8 cellular contexts compared by ENCODE assay signal in genomic region chr6:111105578-111105977, GRCh38. TPM values are rescaled to one million over a fixed set of nuclear protein-coding genes. Genes with fewer than 3 reads are reported as not detected.
A peak's percentile ranks its signal among the peaks of the same experiment; 100 is the strongest.
DNase-seq lines count a peak whose midpoint lies in the region; ATAC-seq, FAIRE-seq and TF ChIP-seq lines count a peak whose summit lies in the region.

No MANE protein-coding gene starts in this region.

- no peaks in the 10 kb centered on the region; a peak in 1 of 4 replicates for H3K36me3 ChIP-seq in GM12878 (ENCODE audit: control insufficient read depth in 2 of 2, insufficient read depth in 2 of 2, low read length in 1 of 2)
- H3K36me3 ChIP-seq in naive thymus-derived CD4-positive, alpha-beta T cell (ENCODE audit: control insufficient read depth in 2 of 3, insufficient read depth in 3 of 3, low read length in 3 of 3) = no peaks in the 10 kb centered on the region

- POLR2A ChIA-PET in GM12878 (lab: Charles Lee) (no interaction called here), HEK293T (lab: Yijun Ruan, JAX) (interaction anchor here (1.0 kb wide), 1 partner anchor 124 kb away, joined by 3 read pairs; the partner anchor contains the start of gene RPF2)
- POLR2A ChIA-PET in naive thymus-derived CD4-positive, alpha-beta T cell (lab: Charles Lee) = no interaction called here

- no peak for TF ChIP-seq POLR2A in GM12878 (IDR thresholded peaks at IDR 0.05; ENCODE audit: low read depth, low read length)

- H3K36me3 Mint-ChIP-seq in naive thymus-derived CD4-positive, alpha-beta T cell = peaks cover 7 to 52% (median 37%) of the 10 kb centered on the region in 5 donors
- H3K36me3 Mint-ChIP-seq in immature natural killer cell = no peaks in the 10 kb centered on the region

- DNase-seq in DMS53 (lab: John Stamatoyannopoulos, UW) (peak; percentile 92), NCI-H128 (lab: John Stamatoyannopoulos, UW; ENCODE audit: unreplicated experiment) (peak; percentile 32), GM12878 (ENCODE audit: low read depth, low spot score) (no peak), immature natural killer cell (no peak), HEK293T (ENCODE audit: extremely low spot score) (no peak), frontal cortex (ENCODE audit: low spot score in 2 of 2) (no peak), occipital lobe (lab: John Stamatoyannopoulos, UW) (no peak)
- DNase-seq in naive thymus-derived CD4-positive, alpha-beta T cell = no peak

- CTCF ChIA-PET in GM12878 (lab: Yijun Ruan, JAX) (no interaction called here), HEK293T (lab: Yijun Ruan, JAX) (no interaction called here)
- CTCF ChIA-PET in naive thymus-derived CD4-positive, alpha-beta T cell (lab: Charles Lee) = interaction anchor here (1.1 to 1.7 kb wide), 2 partner anchors 10 to 105 kb away, joined by 3 read pairs; no protein-coding TSS in a partner anchor

- H3K4me3 ChIP-seq in GM12878 = no peak overlapping the region
- H3K4me3 ChIP-seq in naive thymus-derived CD4-positive, alpha-beta T cell (ENCODE audit: low read length) = no peak overlapping the region

- in situ Hi-C loops in GM12878 (cut with MboI) = no loop called here

- H4K20me1 ChIP-seq in GM12878 (ENCODE audit: control insufficient read depth, insufficient read depth) = no peaks in the 10 kb centered on the region

- 44% methylated on average over 5 of the region's 5 CpGs for WGBS in GM12878 (ENCODE audit: insufficient coverage, insufficient replicate concordance, low lambda C conversion rate, missing lambda C conversion rate)

- H3K9me3 Mint-ChIP-seq in naive thymus-derived CD4-positive, alpha-beta T cell = peaks cover 0 to 16% (median 9%) of the 10 kb centered on the region in 11 donors
- peaks cover 0 to 7% (median 2%) of the 10 kb centered on the region in 6 donors for H3K9me3 Mint-ChIP-seq in immature natural killer cell

- no peak overlapping the region for H3K4me2 ChIP-seq in GM12878 (ENCODE audit: control insufficient read depth, insufficient read depth)

- H3K9ac ChIP-seq in GM12878 (ENCODE audit: control insufficient read depth, insufficient read depth, low read length) = no peak overlapping the region

- SMC1A ChIA-PET in GM12878 (lab: Charles Lee; ENCODE audit: uncharacterized antibody, unreplicated experiment) = interaction anchor here (0.9 kb wide), 1 partner anchor 48 kb away, joined by 3 read pairs; no protein-coding TSS in a partner anchor

- no peaks in the 10 kb centered on the region for H3K27me3 ChIP-seq in GM12878 (replicated peaks in 1 of 2; ENCODE audit: control insufficient read depth in 2 of 2, insufficient read depth in 2 of 2, low read length in 1 of 2)
- H3K27me3 ChIP-seq in naive thymus-derived CD4-positive, alpha-beta T cell (ENCODE audit: control insufficient read depth in 2 of 2, insufficient read depth in 2 of 2, low read length in 2 of 2) = no peaks in the 10 kb centered on the region

- intact Hi-C loops in GM12878 (cut with micrococcal nuclease; ENCODE audit: unreplicated experiment) = no loop called here
- intact Hi-C loops in naive thymus-derived CD4-positive, alpha-beta T cell (cut with micrococcal nuclease) = loop anchor here in 1 of 2 donors (1.0 kb wide), 1 partner anchor 9 kb away; no protein-coding TSS in a partner anchor

- peak overlapping the region in 4 of 9 donors; percentile 44 to 71 (median 61) for H3K27ac Mint-ChIP-seq in naive thymus-derived CD4-positive, alpha-beta T cell
- no peak overlapping the region for H3K27ac Mint-ChIP-seq in immature natural killer cell

- BruUV-seq in GM12878 (replicated peaks; lab: Mats Ljungman, UMichigan) = no TSS peak

- no peak overlapping the region for H3K27ac ChIP-seq in GM12878 (ENCODE audit: control insufficient read depth, insufficient read depth)
- H3K27ac ChIP-seq in naive thymus-derived CD4-positive, alpha-beta T cell (ENCODE audit: low read depth, low read length) = no peak overlapping the region

- FAIRE-seq in GM12878 (lab: Jason Lieb, UNC) = no peak
- no peak for FAIRE-seq in frontal cortex (lab: Jason Lieb, UNC)

- H2AFZ ChIP-seq in GM12878 (ENCODE audit: control insufficient read depth, low read depth, low read length) = no peak overlapping the region

- ATAC-seq in GM12878 = peak; percentile 61
- ATAC-seq in naive thymus-derived CD4-positive, alpha-beta T cell = peak; percentile 34

- H3K4me3 Mint-ChIP-seq in naive thymus-derived CD4-positive, alpha-beta T cell = peak overlapping the region in 2 of 10 donors; percentile 1 to 2
- no peak overlapping the region for H3K4me3 Mint-ChIP-seq in immature natural killer cell

- H3K9me3 ChIP-seq in GM12878 (replicated peaks; ENCODE audit: control insufficient read depth, insufficient read depth, low read length) = 0 out of 3 replicates have a peak, but pooled peaks cover 2% of the 10 kb centered on the region
- peaks cover 0 to 4% (median 0%) of the 10 kb centered on the region in 3 experiments for H3K9me3 ChIP-seq in naive thymus-derived CD4-positive, alpha-beta T cell (ENCODE audit: control insufficient read depth in 2 of 3, low read length in 3 of 3)

- TF ChIP-seq RAD21 in GM12878 (IDR thresholded peaks at IDR 0.05; ENCODE audit: insufficient read depth, low read depth, low read length) = no peak

- TF ChIP-seq CTCF in GM12878 (IDR thresholded peaks at IDR 0.05 in 2 of 3, conservative IDR thresholded peaks at IDR 0.05 in 1 of 3; ENCODE audit: control insufficient read depth in 2 of 3, extremely low read depth in 1 of 3, insufficient read depth in 1 of 3, low read depth in 3 of 3, low read length in 3 of 3) = no peak

- TF ChIP-seq EP300 in GM12878 (IDR thresholded peaks at IDR 0.05; ENCODE audit: borderline replicate concordance in 1 of 2, control insufficient read depth in 1 of 2, low read depth in 2 of 2, low read length in 2 of 2) = no peak

- H3K4me1 ChIP-seq in GM12878 (ENCODE audit: control insufficient read depth, insufficient read depth, low read length) = no peaks in the 10 kb centered on the region
- H3K4me1 ChIP-seq in naive thymus-derived CD4-positive, alpha-beta T cell (ENCODE audit: control insufficient read depth in 2 of 2, insufficient read depth in 2 of 2, low read length in 2 of 2) = no peaks in the 10 kb centered on the region

- H3K79me2 ChIP-seq in GM12878 (ENCODE audit: control insufficient read depth, insufficient read depth, low read length) = no peaks in the 10 kb centered on the region

- H3K27me3 Mint-ChIP-seq in naive thymus-derived CD4-positive, alpha-beta T cell = no peaks in the 10 kb centered on the region
- peaks cover 2 to 12% (median 6%) of the 10 kb centered on the region in 3 donors for H3K27me3 Mint-ChIP-seq in immature natural killer cell (ENCODE audit: low read depth in 3 of 3)

- peaks cover 3 to 61% (median 38%) of the 10 kb centered on the region in 7 donors for H3K4me1 Mint-ChIP-seq in naive thymus-derived CD4-positive, alpha-beta T cell
- H3K4me1 Mint-ChIP-seq in immature natural killer cell = no peaks in the 10 kb centered on the region

- RAD21 ChIA-PET in GM12878 (lab: Charles Lee; ENCODE audit: unreplicated experiment) = no interaction called here

TF ChIP-seq in GM12878, 131 proteins besides CTCF, POLR2A, EP300 and RAD21:
- no peak for TF ChIP-seq POLR2AphosphoS5 (IDR thresholded peaks at IDR 0.05; ENCODE audit: low read length)
- peak in 1 of 2 experiments; percentile 65; a peak in 2 of 4 replicates for TF ChIP-seq BHLHE40 (IDR thresholded peaks at IDR 0.05; ENCODE audit: borderline replicate concordance in 1 of 2, low read depth in 2 of 2, low read length in 1 of 2)
TF ChIP-seq in GM12878: peak in this region for 1.

TF ChIP-seq in HEK293T, 16 proteins besides CTCF, POLR2A, EP300 and RAD21:
- no peak for TF ChIP-seq SUZ12 (IDR thresholded peaks at IDR 0.05)
- no peak for TF ChIP-seq NFRKB (IDR thresholded peaks at IDR 0.05)
- no peak for TF ChIP-seq TARDBP (IDR thresholded peaks at IDR 0.05)
- no peak for TF ChIP-seq FOXM1 (IDR thresholded peaks at IDR 0.05; ENCODE audit: borderline replicate concordance)
- TF ChIP-seq BHLHE40 (IDR thresholded peaks at IDR 0.05; ENCODE audit: borderline replicate concordance) = no peak
- TF ChIP-seq HDGF (IDR thresholded peaks at IDR 0.05; ENCODE audit: borderline replicate concordance) = no peak
TF ChIP-seq in HEK293T: peak in this region for 0.

RNA-seq across cellular contexts. Expression of gene SLC16A10, which starts 18.3 kb away (rescaled TPM):
- 22.9 and 29.3 TPM in 2 replicates for total RNA-seq in GM12878 (2013; cell fraction: nucleolus; rRNA removed)
- total RNA-seq in GM12878 (2014; rRNA removed) (11.5 and 19.0 TPM in 2 replicates), GM12878 (2014; rRNA removed; fragmentation: Illumina TruSeq; extraction: Trizol) (7.7 and 8.1 TPM in 2 replicates), GM12878 (2021) (10.6 and 11.0 TPM in 2 replicates), frontal cortex (11.0 TPM), occipital lobe (13.6 TPM)
- 3.5 TPM for polyA plus RNA-seq in GM12878 (2011; ENCODE audit: low read depth)
- polyA plus RNA-seq in GM12878 (2011; rRNA removed) (6.6 and 9.8 TPM in 2 replicates), GM12878 (2014; fragmentation: Illumina TruSeq; extraction: Trizol) (7.9 and 8.2 TPM in 2 replicates), GM12878 (2014; fragmentation: Nextera tagmentation; extraction: Ambion mirVana) (1 to 10 TPM; 2.5 to 3.6 TPM), GM12878 (2014; rRNA removed) (7.5 TPM in 2 replicates), GM12878 (2016; fragmentation: Nextera tagmentation; extraction: Ambion mirVana) (1 to 10 TPM; 2.3 to 8.5 TPM), immature natural killer cell (not detected)
- 6.0 and 7.2 TPM in 2 replicates for polyA plus RNA-seq in GM12878 (2011; cell fraction: cytosol; rRNA removed)
- polyA plus RNA-seq in GM12878 (2011; cell fraction: nucleus; rRNA removed) = 5.9 and 6.4 TPM in 2 replicates
- 4.4 and 5.1 TPM in 2 replicates for polyA plus RNA-seq in GM12878 (2012)
- 25.4 and 32.6 TPM in 2 replicates for polyA minus RNA-seq in GM12878 (2011; rRNA and poly(A)+ RNA removed)
- 4.8 and 8.3 TPM in 2 replicates for polyA minus RNA-seq in GM12878 (2011; cell fraction: cytosol; rRNA and poly(A)+ RNA removed)
- polyA minus RNA-seq in GM12878 (2011; cell fraction: nucleus; rRNA and poly(A)+ RNA removed) = 8.6 and 13.4 TPM in 2 replicates
- total RNA-seq in naive thymus-derived CD4-positive, alpha-beta T cell = 10 to 100 TPM in 3 of 5 experiments, 1 to 10 TPM in 2; 1.6 to 27.7 (median 16.7) TPM
- polyA plus RNA-seq in naive thymus-derived CD4-positive, alpha-beta T cell = 10 to 100 TPM; 10.6 to 22.6 TPM

Comparison
In these comparisons a context has a peak if more than half of its experiments do, and no peak if none do; other contexts are left out.
1. DNase-seq: peak in DMS53 (single experiment) and NCI-H128 (single experiment); none in GM12878 (single experiment), naive thymus-derived CD4-positive, alpha-beta T cell (0 of 9), immature natural killer cell (0 of 3), HEK293T (single experiment), frontal cortex (0 of 2) and occipital lobe (single experiment).